ENCODE assay signal across 4 cellular contexts in genomic region chr9:125845271-125845808, GRCh38.
TF ChIP-seq lines count a peak whose summit lies in the region.

No MANE protein-coding gene starts in this region.

TF ChIP-seq in SK-N-SH, 30 proteins besides CTCF, POLR2A, EP300 and RAD21:
- TF ChIP-seq EZH2phosphoT487 (IDR thresholded peaks at IDR 0.05; ENCODE audit: borderline replicate concordance, low read depth) (no peak), TEAD4 (IDR thresholded peaks at IDR 0.05; ENCODE audit: borderline replicate concordance, insufficient read depth) (no peak), ELF1 (IDR thresholded peaks at IDR 0.05) (no peak), RFX5 (IDR thresholded peaks at IDR 0.05; ENCODE audit: low read length) (no peak), GATA2 (CRISPR knock-in tag; IDR thresholded peaks at IDR 0.05) (peak; percentile 32; the same call in 1 of the 2 replicates)

TF ChIP-seq in SK-N-SH treated with all-trans-retinoic acid at 6 μM for 48 hours, 23 proteins besides CTCF, POLR2A, EP300 and RAD21 (continues in another document):
- no peak for TF ChIP-seq CSDC2 (CRISPR knock-in tag; IDR thresholded peaks at IDR 0.05)
- TF ChIP-seq GLIS3 (CRISPR knock-in tag; IDR thresholded peaks at IDR 0.05) = no peak
- TF ChIP-seq CREB5 (CRISPR knock-in tag; IDR thresholded peaks at IDR 0.05; ENCODE audit: low read depth) = no peak
- no peak for TF ChIP-seq CSRNP3 (CRISPR knock-in tag; IDR thresholded peaks at IDR 0.05)
- TF ChIP-seq ZNF565 (CRISPR knock-in tag; conservative IDR thresholded peaks at IDR 0.05; ENCODE audit: low read depth) = no peak
- no peak for TF ChIP-seq BACH2 (CRISPR knock-in tag; IDR thresholded peaks at IDR 0.05; ENCODE audit: borderline replicate concordance)
- no peak for TF ChIP-seq POU6F1 (CRISPR knock-in tag; IDR thresholded peaks at IDR 0.05; ENCODE audit: borderline replicate concordance, low read depth)
- TF ChIP-seq RARB (CRISPR knock-in tag; IDR thresholded peaks at IDR 0.05) = no peak

TF ChIP-seq in IMR-90, 13 proteins besides CTCF, POLR2A, EP300 and RAD21:
- TF ChIP-seq CEBPB (IDR thresholded peaks at IDR 0.05; ENCODE audit: low read depth, low read length) (peak; percentile 48; the same call in 1 of the 2 replicates), MAZ (IDR thresholded peaks at IDR 0.05; ENCODE audit: borderline replicate concordance, low read depth, low read length) (no peak)
TF ChIP-seq in IMR-90: peak in this region for 1.

TF ChIP-seq in H1, 55 proteins besides CTCF, POLR2A, EP300 and RAD21:
- TF ChIP-seq MAX (IDR thresholded peaks at IDR 0.05) (no peak), GABPA (IDR thresholded peaks at IDR 0.05; ENCODE audit: borderline replicate concordance, insufficient read depth, low read length) (no peak), KDM5A (IDR thresholded peaks at IDR 0.05; ENCODE audit: low read length) (no peak), TBP (IDR thresholded peaks at IDR 0.05; ENCODE audit: low read depth, low read length) (no peak), SIX5 (IDR thresholded peaks at IDR 0.05; ENCODE audit: low read depth, low read length) (no peak), HDAC2 (IDR thresholded peaks at IDR 0.05; ENCODE audit: borderline replicate concordance in 1 of 2, low read depth in 2 of 2, low read length in 2 of 2) (no peak), TEAD4 (IDR thresholded peaks at IDR 0.05; ENCODE audit: low read depth, low read length) (no peak), CHD2 (IDR thresholded peaks at IDR 0.05; ENCODE audit: low read length) (no peak), BRCA1 (IDR thresholded peaks at IDR 0.05; ENCODE audit: low read depth, low read length) (no peak), KDM4A (IDR thresholded peaks at IDR 0.05; ENCODE audit: low read depth, low read length, severe bottlenecking) (no peak), BACH1 (IDR thresholded peaks at IDR 0.05; ENCODE audit: low read length) (no peak), SRF (IDR thresholded peaks at IDR 0.05; ENCODE audit: low read depth, low read length) (no peak), TCF12 (IDR thresholded peaks at IDR 0.05; ENCODE audit: low read depth, low read length) (no peak), CBX8 (IDR thresholded peaks at IDR 0.05; ENCODE audit: borderline replicate concordance, low read depth, low read length) (no peak), NRF1 (IDR thresholded peaks at IDR 0.05; ENCODE audit: low read depth, low read length) (no peak)
